1 cellular context compared by ENCODE assay signal in genomic region chr11:107757661-107758060, GRCh38.
TF ChIP-seq lines count a peak whose summit lies in the region.

No MANE protein-coding gene starts in this region.

TF ChIP-seq in HCT116, 20 proteins besides CTCF, POLR2A, EP300 and RAD21 (continued from another document):
- TF ChIP-seq SRF (IDR thresholded peaks at IDR 0.05; ENCODE audit: low read depth) (no peak), MAX (IDR thresholded peaks at IDR 0.05) (no peak), EZH2 (IDR thresholded peaks at IDR 0.05) (no peak)
